ENCODE assay signal across 21 cellular contexts in genomic region chr18:26488417-26489009, GRCh38. TPM values are rescaled to one million over a fixed set of nuclear protein-coding genes. Genes with fewer than 3 reads are reported as not detected.
A peak's percentile ranks its signal among the peaks of the same experiment; 100 is the strongest.
DNase-seq lines count a peak whose midpoint lies in the region; ATAC-seq and TF ChIP-seq lines count a peak whose summit lies in the region.
"Had no signal": no experiment of that assay in that cellular context is flagged by ENCODE, and none has a peak within 500 bp of the region (broad histone marks: within the 10 kb centered on the region; RNA-seq: fewer than 3 reads in every experiment).

No MANE protein-coding gene starts in this region.

- no peak overlapping the region for H3K27ac ChIP-seq in HEK293 (ENCODE audit: extremely low read depth, low read depth, low read length)
- peak overlapping the region in 3 of 4 donors; percentile 70 to 78 (median 72) for H3K27ac ChIP-seq in esophagus squamous epithelium

- H3K4me1 ChIP-seq in HEK293 (ENCODE audit: control insufficient read depth, insufficient read depth, low read length) (peaks cover 4% of the 10 kb centered on the region; the same call in 1 of the 2 replicates), esophagus squamous epithelium (peaks cover 0 to 49% (median 0%) of the 10 kb centered on the region in 3 donors)

- H3K27me3 ChIP-seq in esophagus squamous epithelium: no peaks in the 10 kb centered on the region
- H3K27me3 ChIP-seq: MG63 had no signal

- H3K36me3 ChIP-seq in HEK293 (ENCODE audit: control insufficient read depth in 2 of 2, insufficient read depth in 1 of 2, low read length in 2 of 2) (peaks cover 0 to 4% of the 10 kb centered on the region in 2 experiments; a peak in 1 of 3 replicates), esophagus squamous epithelium (peaks cover 0 to 24% (median 0%) of the 10 kb centered on the region in 3 donors)
- H3K36me3 ChIP-seq: MG63 had no signal

- POLR2A ChIA-PET in HEK293 (lab: Yijun Ruan, JAX): no interaction called here

- DNase-seq in COLO668 (lab: John Stamatoyannopoulos, UW; ENCODE audit: unreplicated experiment): peak; percentile 28
- peak; percentile 81 for DNase-seq in NCI-H748 (lab: John Stamatoyannopoulos, UW; ENCODE audit: unreplicated experiment)
- DNase-seq in esophagus squamous epithelium (lab: John Stamatoyannopoulos, UW): no peak
- no peak for DNase-seq in left ventricle myocardium superior
- DNase-seq in AML-193 (lab: John Stamatoyannopoulos, UW): no peak
- DNase-seq in activated CD4-positive, alpha-beta T cell treated with anti-CD3 and anti-CD28 coated beads for 4 hours: no peak
- DNase-seq: activated CD4-positive, alpha-beta memory T cell treated with anti-CD3 and anti-CD28 coated beads, Interleukin-2, amount 10 ng/mL, durations not matched to agents 7 days and 5 days; activated effector memory CD4-positive, alpha-beta T cell treated with Interleukin-2 at 50 U/mL for 16 hours; activated naive CD8-positive, alpha-beta T cell treated with anti-CD3 and anti-CD28 coated beads, Interleukin-2, amount 10 ng/mL, durations not matched to agents 7 days and 5 days; CD8-positive, alpha-beta memory T cell; effector CD8-positive, alpha-beta T cell; GF-D8; HCEC 1CT; MG63; NCI-H2029 treated with DMSO at 0.1 percent for 48 hours; NCI-H82; nucleus accumbens; small intestine; stimulated activated naive CD4-positive, alpha-beta T cell had no signal

- intact Hi-C loops in esophagus squamous epithelium (cut with DNase I): no loop called here
- intact Hi-C loops in left ventricle myocardium superior (cut with micrococcal nuclease): no loop called here

- TF ChIP-seq CTCF in HEK293 (tag by site-specific recombination; IDR thresholded peaks at IDR 0.05) (no peak), esophagus squamous epithelium (IDR thresholded peaks at IDR 0.05) (no peak)

- CTCF ChIA-PET in HEK293 (lab: Yijun Ruan, JAX): interaction anchor here (0.5 to 1.0 kb wide), 4 partner anchors 8 to 163 kb away, joined by 3 to 4 read pairs (median 4); no protein-coding TSS in a partner anchor

- WGBS in esophagus squamous epithelium, 2 donors: 31 to 54% methylated on average over 10 to 11 of the region's 11 CpGs

- no peak for TF ChIP-seq POLR2A in esophagus squamous epithelium (IDR thresholded peaks at IDR 0.05)

- H3K4me3 ChIP-seq in HEK293 (ENCODE audit: low read depth, low read length): no peak overlapping the region
- H3K4me3 ChIP-seq in esophagus squamous epithelium: no peak overlapping the region
- H3K4me3 ChIP-seq: MG63 had no signal

- ATAC-seq in GM21619 (IDR thresholded peaks at IDR 0.05; ENCODE audit: unreplicated experiment) (no peak), left ventricle myocardium superior (no peak)

- H3K9me3 ChIP-seq in HEK293 (ENCODE audit: control insufficient read depth, insufficient read depth, low read depth, low read length): no peaks in the 10 kb centered on the region
- no peaks in the 10 kb centered on the region for H3K9me3 ChIP-seq in esophagus squamous epithelium
- H3K9me3 ChIP-seq: MG63 had no signal

TF ChIP-seq in HEK293, 187 proteins besides CTCF, POLR2A, EP300 and RAD21 (continues in another document):
- TF ChIP-seq TRIM28 (IDR thresholded peaks at IDR 0.05; ENCODE audit: borderline replicate concordance, low read length): 0 out of 2 replicates have a peak, but pooled peaks have one; percentile 32
- TF ChIP-seq, protein P1, sequence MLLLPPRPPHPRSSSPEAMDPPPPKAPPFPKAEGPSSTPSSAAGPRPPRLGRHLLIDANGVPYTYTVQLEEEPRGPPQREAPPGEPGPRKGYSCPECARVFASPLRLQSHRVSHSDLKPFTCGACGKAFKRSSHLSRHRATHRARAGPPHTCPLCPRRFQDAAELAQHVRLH (tag by site-specific recombination; IDR thresholded peaks at IDR 0.05): no peak
- TF ChIP-seq ZNF10 (tag by site-specific recombination; IDR thresholded peaks at IDR 0.05): 0 out of 2 replicates have a peak, but pooled peaks have one; percentile 31
- TF ChIP-seq, protein P2, sequence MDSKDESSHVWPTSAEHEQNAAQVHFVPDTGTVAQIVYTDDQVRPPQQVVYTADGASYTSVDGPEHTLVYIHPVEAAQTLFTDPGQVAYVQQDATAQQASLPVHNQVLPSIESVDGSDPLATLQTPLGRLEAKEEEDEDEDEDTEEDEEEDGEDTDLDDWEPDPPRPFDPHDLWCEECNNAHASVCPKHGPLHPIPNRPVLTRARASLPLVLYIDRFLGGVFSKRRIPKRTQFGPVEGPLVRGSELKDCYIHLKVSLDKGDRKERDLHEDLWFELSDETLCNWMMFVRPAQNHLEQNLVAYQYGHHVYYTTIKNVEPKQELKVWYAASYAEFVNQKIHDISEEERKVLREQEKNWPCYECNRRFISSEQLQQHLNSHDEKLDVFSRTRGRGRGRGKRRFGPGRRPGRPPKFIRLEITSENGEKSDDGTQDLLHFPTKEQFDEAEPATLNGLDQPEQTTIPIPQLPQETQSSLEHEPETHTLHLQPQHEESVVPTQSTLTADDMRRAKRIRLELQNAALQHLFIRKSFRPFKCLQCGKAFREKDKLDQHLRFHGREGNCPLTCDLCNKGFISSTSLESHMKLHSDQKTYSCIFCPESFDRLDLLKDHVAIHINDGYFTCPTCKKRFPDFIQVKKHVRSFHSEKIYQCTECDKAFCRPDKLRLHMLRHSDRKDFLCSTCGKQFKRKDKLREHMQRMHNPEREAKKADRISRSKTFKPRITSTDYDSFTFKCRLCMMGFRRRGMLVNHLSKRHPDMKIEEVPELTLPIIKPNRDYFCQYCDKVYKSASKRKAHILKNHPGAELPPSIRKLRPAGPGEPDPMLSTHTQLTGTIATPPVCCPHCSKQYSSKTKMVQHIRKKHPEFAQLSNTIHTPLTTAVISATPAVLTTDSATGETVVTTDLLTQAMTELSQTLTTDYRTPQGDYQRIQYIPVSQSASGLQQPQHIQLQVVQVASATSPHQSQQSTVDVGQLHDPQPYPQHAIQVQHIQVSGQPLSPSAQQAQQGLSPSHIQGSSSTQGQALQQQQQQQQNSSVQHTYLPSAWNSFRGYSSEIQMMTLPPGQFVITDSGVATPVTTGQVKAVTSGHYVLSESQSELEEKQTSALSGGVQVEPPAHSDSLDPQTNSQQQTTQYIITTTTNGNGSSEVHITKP (tag by site-specific recombination; IDR thresholded peaks at IDR 0.05): peak; percentile 69
- peak; percentile 27; the same call in 1 of the 2 replicates for TF ChIP-seq ZBTB8A (tag by site-specific recombination; IDR thresholded peaks at IDR 0.05)
- 0 out of 2 replicates have a peak, but pooled peaks have one; percentile 11 for TF ChIP-seq ZNF335 (tag by site-specific recombination; conservative IDR thresholded peaks at IDR 0.05)
- 0 out of 2 replicates have a peak, but pooled peaks have one; percentile 21 for TF ChIP-seq ZEB2 (tag by site-specific recombination; IDR thresholded peaks at IDR 0.05)
- peak; percentile 36; the same call in 1 of the 2 replicates for TF ChIP-seq PRDM6 (tag by site-specific recombination; IDR thresholded peaks at IDR 0.05)
- TF ChIP-seq ZNF280C (tag by site-specific recombination; IDR thresholded peaks at IDR 0.05): no peak
- TF ChIP-seq, protein P3, sequence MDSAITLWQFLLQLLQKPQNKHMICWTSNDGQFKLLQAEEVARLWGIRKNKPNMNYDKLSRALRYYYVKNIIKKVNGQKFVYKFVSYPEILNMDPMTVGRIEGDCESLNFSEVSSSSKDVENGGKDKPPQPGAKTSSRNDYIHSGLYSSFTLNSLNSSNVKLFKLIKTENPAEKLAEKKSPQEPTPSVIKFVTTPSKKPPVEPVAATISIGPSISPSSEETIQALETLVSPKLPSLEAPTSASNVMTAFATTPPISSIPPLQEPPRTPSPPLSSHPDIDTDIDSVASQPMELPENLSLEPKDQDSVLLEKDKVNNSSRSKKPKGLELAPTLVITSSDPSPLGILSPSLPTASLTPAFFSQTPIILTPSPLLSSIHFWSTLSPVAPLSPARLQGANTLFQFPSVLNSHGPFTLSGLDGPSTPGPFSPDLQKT (IDR thresholded peaks at IDR 0.05; ENCODE audit: borderline replicate concordance, low read depth, low read length): no peak
- TF ChIP-seq OSR2 (tag by site-specific recombination; IDR thresholded peaks at IDR 0.05): peak; percentile 76

RNA-seq across cellular contexts. Expression of gene KCTD1, which starts 59.8 kb away (rescaled TPM):
- total RNA-seq in esophagus squamous epithelium: 10 to 100 TPM; 46.0 to 67.1 (median 56.6) TPM
- total RNA-seq in left ventricle myocardium superior: 17.2 TPM

Comparison
In these comparisons a context has a peak if more than half of its experiments do, and no peak if none do; other contexts are left out.
1. DNase-seq: peak in COLO668 (single experiment) and NCI-H748 (single experiment); none in esophagus squamous epithelium (single experiment), left ventricle myocardium superior (single experiment), AML-193 (0 of 2) and activated CD4-positive, alpha-beta T cell treated with anti-CD3 and anti-CD28 coated beads for 4 hours (0 of 2).